In genomic region chr15:90839187-90840071, GRCh38 we compare ENCODE assay signal across 8 cellular contexts. TPM values are rescaled to one million over a fixed set of nuclear protein-coding genes. Genes with fewer than 3 reads are reported as not detected.
DNase-seq lines count a peak whose midpoint lies in the region; ATAC-seq and TF ChIP-seq lines count a peak whose summit lies in the region.

No MANE protein-coding gene starts in this region.

- intact Hi-C loops in IMR-90 (cut with micrococcal nuclease): no loop called here

- H2BK120ac ChIP-seq in IMR-90 (ENCODE audit: low read depth, low read length): no peak overlapping the region

- H3K9me3 ChIP-seq in IMR-90 (ENCODE audit: control insufficient read depth, insufficient read depth, low read length): no peaks in the 10 kb centered on the region
- H3K9me3 ChIP-seq in thoracic aorta: no peaks in the 10 kb centered on the region

- no peak overlapping the region for H2BK20ac ChIP-seq in IMR-90 (ENCODE audit: low read depth, low read length)

- H3K18ac ChIP-seq in IMR-90 (ENCODE audit: low read depth, low read length): no peak overlapping the region

- no peaks in the 10 kb centered on the region for H3K9me3 Mint-ChIP-seq in activated T-cell treated with anti-CD3 and anti-CD28 coated beads, Interleukin-2, amount 50 U/mL, for 72 hours

- H3K4me1 Mint-ChIP-seq in activated T-cell treated with anti-CD3 and anti-CD28 coated beads, Interleukin-2, amount 50 U/mL, for 72 hours (ENCODE audit: low read depth): peaks cover 96% of the 10 kb centered on the region

- ATAC-seq in GM21447 (IDR thresholded peaks at IDR 0.05; ENCODE audit: unreplicated experiment): peak; percentile 80
- no peak for ATAC-seq in IMR-90 (ENCODE audit: low read depth)
- no peak for ATAC-seq in activated T-cell treated with anti-CD3 and anti-CD28 coated beads, Interleukin-2, amount 50 U/mL, for 72 hours (replicated peaks in 1 of 2)
- ATAC-seq in thoracic aorta (ENCODE audit: insufficient number of reproducible peaks, low FRiP score, low read depth): no peak
- no peak for ATAC-seq in HG02938 (IDR thresholded peaks at IDR 0.05; ENCODE audit: unreplicated experiment)

- no peak overlapping the region for H2AFZ ChIP-seq in IMR-90 (replicated peaks; ENCODE audit: low read length, poor library complexity)

- WGBS in IMR-90 (ENCODE audit: extremely low coverage in 2 of 2, insufficient read length in 1 of 2), 2 experiments: 76% methylated on average over 12 of the region's 19 CpGs; no CpG with 5 or more reads in 1 of the 2 experiments

- no peak overlapping the region for H2AK9ac ChIP-seq in IMR-90 (replicated peaks; ENCODE audit: low read depth, low read length, poor library complexity)

- in situ Hi-C loops in GM13976 (cut with MboI; ENCODE audit: low sequenced_read_pairs, unreplicated experiment): no loop called here
- in situ Hi-C loops in IMR-90 (cut with MboI; ENCODE audit: low sequenced_read_pairs): no loop called here

- no peak overlapping the region for H2BK5ac ChIP-seq in IMR-90 (ENCODE audit: low read depth, low read length, poor library complexity, severe bottlenecking)

- peaks cover 2% of the 10 kb centered on the region for H3K4me1 ChIP-seq in IMR-90 (ENCODE audit: control insufficient read depth, insufficient read depth, low read length)
- H3K4me1 ChIP-seq in thoracic aorta (ENCODE audit: control insufficient read depth in 1 of 2, low read depth in 2 of 2): no peaks in the 10 kb centered on the region

- no peaks in the 10 kb centered on the region for H3K27me3 Mint-ChIP-seq in activated T-cell treated with anti-CD3 and anti-CD28 coated beads, Interleukin-2, amount 50 U/mL, for 72 hours (ENCODE audit: low read depth)

- H3K36me3 Mint-ChIP-seq in activated T-cell treated with anti-CD3 and anti-CD28 coated beads, Interleukin-2, amount 50 U/mL, for 72 hours (ENCODE audit: insufficient read depth in 2 of 2): peaks cover 11 to 30% of the 10 kb centered on the region in 2 donors

- TF ChIP-seq POLR2A in IMR-90 (IDR thresholded peaks at IDR 0.05; ENCODE audit: low read depth, low read length): no peak

- H3K27me3 ChIP-seq in IMR-90 (ENCODE audit: control insufficient read depth, insufficient read depth, low read length) (peaks cover 4% of the 10 kb centered on the region), thoracic aorta (replicated peaks; ENCODE audit: insufficient read depth) (no peaks in the 10 kb centered on the region)

- H2BK15ac ChIP-seq in IMR-90 (ENCODE audit: low read depth, low read length): no peak overlapping the region

- H4K91ac ChIP-seq in IMR-90 (ENCODE audit: insufficient read depth, low read depth, low read length): no peak overlapping the region

- no peak overlapping the region for H3K4ac ChIP-seq in IMR-90 (ENCODE audit: low read depth, low read length)

- dilution Hi-C loops in IMR-90 (cut with HindIII; ENCODE audit: low sequenced_read_pairs, unreplicated experiment): no loop called here

- peak overlapping the region; percentile 78 for H3K27ac Mint-ChIP-seq in activated T-cell treated with anti-CD3 and anti-CD28 coated beads, Interleukin-2, amount 50 U/mL, for 72 hours

- no peaks in the 10 kb centered on the region; the same call in 1 of the 2 replicates for H4K20me1 ChIP-seq in IMR-90 (ENCODE audit: insufficient read depth, low read length)

- H3K79me1 ChIP-seq in IMR-90 (ENCODE audit: low read depth in 1 of 2, low read length in 2 of 2): no peaks in the 10 kb centered on the region

- H3K27ac ChIP-seq in IMR-90 (ENCODE audit: insufficient read depth, low read length) (no peak overlapping the region), thoracic aorta (no peak overlapping the region)

- H3K4me3 Mint-ChIP-seq in activated T-cell treated with anti-CD3 and anti-CD28 coated beads, Interleukin-2, amount 50 U/mL, for 72 hours: peak overlapping the region; percentile 80 to 81

- H3K9me1 ChIP-seq in IMR-90 (ENCODE audit: insufficient read depth, low read length): no peaks in the 10 kb centered on the region

- DNase-seq in GM13976 (ENCODE audit: low spot score) (peak; percentile 74), IMR-90 (peak; percentile 14), inferior parietal cortex (ENCODE audit: extremely low spot score) (peak; percentile 38), thoracic aorta (ENCODE audit: low spot score) (no peak)
- no peak for DNase-seq in activated T-cell treated with anti-CD3 and anti-CD28 coated beads, Interleukin-2, amount 50 U/mL, for 72 hours
- DNase-seq in central memory CD4-positive, alpha-beta T cell: no peak

- TF ChIP-seq CTCF in GM13976 (IDR thresholded peaks at IDR 0.05; ENCODE audit: borderline replicate concordance, control extremely low read depth, extremely low read depth, insufficient read depth, missing control alignments) (no peak), IMR-90 (conservative IDR thresholded peaks at IDR 0.05; ENCODE audit: low read depth, low read length) (no peak), thoracic aorta (IDR thresholded peaks at IDR 0.05) (no peak)

- BruUV-seq in IMR-90 (replicated peaks; lab: Mats Ljungman, UMichigan): no TSS peak

- CTCF ChIA-PET in IMR-90 (lab: Yijun Ruan, JAX): no interaction called here

- no peak overlapping the region for H4K5ac ChIP-seq in IMR-90 (ENCODE audit: low read depth, low read length)

- H4K8ac ChIP-seq in IMR-90 (ENCODE audit: low read depth in 2 of 2, low read length in 2 of 2): no peak overlapping the region

- POLR2A ChIA-PET in IMR-90 (lab: Charles Lee; ENCODE audit: unreplicated experiment): interaction anchor here (0.5 to 0.6 kb wide), 2 partner anchors 29 to 45 kb away, joined by 3 to 8 read pairs; partner anchors contain the start of gene FES

- H3K36me3 ChIP-seq in IMR-90 (ENCODE audit: control insufficient read depth, insufficient read depth, low read length): no peaks in the 10 kb centered on the region
- H3K36me3 ChIP-seq in thoracic aorta: no peaks in the 10 kb centered on the region

- H3K4me3 ChIP-seq in IMR-90 (ENCODE audit: insufficient read depth, low read depth, low read length): no peak overlapping the region
- peak overlapping the region; percentile 27 for H3K4me3 ChIP-seq in thoracic aorta

- H3K56ac ChIP-seq in IMR-90 (ENCODE audit: extremely low read depth, insufficient read depth, low read length): no peak overlapping the region

- no peak overlapping the region for H3K23ac ChIP-seq in IMR-90 (ENCODE audit: low read depth, low read length)

- no peak overlapping the region for H3K9ac ChIP-seq in IMR-90 (ENCODE audit: low read depth, low read length)

- H3K14ac ChIP-seq in IMR-90 (replicated peaks; ENCODE audit: low read depth, low read length): no peak overlapping the region

- TF ChIP-seq RAD21 in IMR-90 (IDR thresholded peaks at IDR 0.05; ENCODE audit: low read length): no peak

- no peak overlapping the region for H3K4me2 ChIP-seq in IMR-90 (ENCODE audit: low read depth, low read length)

- H2AK5ac ChIP-seq in IMR-90 (ENCODE audit: low read depth, low read length): no peak overlapping the region

TF ChIP-seq in IMR-90, 13 proteins besides CTCF, POLR2A, EP300 and RAD21:
- TF ChIP-seq ELK1 (IDR thresholded peaks at IDR 0.05; ENCODE audit: borderline replicate concordance, low read depth, low read length) (no peak), RFX5 (IDR thresholded peaks at IDR 0.05; ENCODE audit: low read depth, low read length) (no peak), RCOR1 (IDR thresholded peaks at IDR 0.05; ENCODE audit: insufficient replicate concordance, low read length) (no peak), MXI1 (IDR thresholded peaks at IDR 0.05; ENCODE audit: borderline replicate concordance, low read depth, low read length) (no peak), CEBPB (IDR thresholded peaks at IDR 0.05; ENCODE audit: low read depth, low read length) (no peak), NFE2L2 (IDR thresholded peaks at IDR 0.05; ENCODE audit: low read depth, low read length) (no peak), FOS (IDR thresholded peaks at IDR 0.05; ENCODE audit: low read depth, low read length) (no peak), MAZ (IDR thresholded peaks at IDR 0.05; ENCODE audit: borderline replicate concordance, low read depth, low read length) (no peak), USF2 (IDR thresholded peaks at IDR 0.05; ENCODE audit: low read depth, low read length) (no peak), CHD1 (IDR thresholded peaks at IDR 0.05; ENCODE audit: low read depth, low read length) (no peak), BHLHE40 (IDR thresholded peaks at IDR 0.05; ENCODE audit: low read depth, low read length) (no peak), SMC3 (IDR thresholded peaks at IDR 0.05; ENCODE audit: low read depth, low read length) (no peak), MAFK (IDR thresholded peaks at IDR 0.05; ENCODE audit: low read depth, low read length) (no peak)

RNA-seq across cellular contexts. Expression of gene FURIN, which starts 29.0 kb away (rescaled TPM):
- total RNA-seq in IMR-90 (2012; rRNA removed) (30.8 and 34.8 TPM in 2 replicates), thoracic aorta (10 to 100 TPM; 78.4 to 89.7 TPM)
- 54.3 and 59.5 TPM in 2 replicates for polyA plus RNA-seq in IMR-90 (2012; rRNA removed)
- polyA plus RNA-seq in IMR-90 (2012; cell fraction: cytosol; rRNA removed): 63.9 and 93.8 TPM in 2 replicates
- 31.1 and 62.0 TPM in 2 replicates for polyA plus RNA-seq in IMR-90 (2012; cell fraction: nucleus; rRNA removed; ENCODE audit: low replicate concordance)
- total RNA-seq in activated T-cell treated with anti-CD3 and anti-CD28 coated beads, Interleukin-2, amount 50 U/mL, for 72 hours: 100 to 1,000 TPM; 604 to 721 TPM

RNA-seq across cellular contexts. Expression of gene FES, which starts 44.9 kb away (rescaled TPM):
- total RNA-seq in IMR-90 (2012; rRNA removed) (9.7 and 11.7 TPM in 2 replicates), thoracic aorta (10 to 100 TPM; 54.2 to 86.3 TPM)
- 10.5 and 12.5 TPM in 2 replicates for polyA plus RNA-seq in IMR-90 (2012; rRNA removed)
- 7.8 and 7.9 TPM in 2 replicates for polyA plus RNA-seq in IMR-90 (2012; cell fraction: cytosol; rRNA removed)
- 61.9 and 147 TPM in 2 replicates for polyA plus RNA-seq in IMR-90 (2012; cell fraction: nucleus; rRNA removed; ENCODE audit: low replicate concordance)
- total RNA-seq in activated T-cell treated with anti-CD3 and anti-CD28 coated beads, Interleukin-2, amount 50 U/mL, for 72 hours: 10 to 100 TPM; 68.3 to 81.5 TPM

Comparison
In these comparisons a context has a peak if more than half of its experiments do, and no peak if none do; other contexts are left out.
1. DNase-seq: peak in GM13976 (single experiment), IMR-90 (single experiment) and inferior parietal cortex (single experiment); none in activated T-cell treated with anti-CD3 and anti-CD28 coated beads, Interleukin-2, amount 50 U/mL, for 72 hours (0 of 2), thoracic aorta (single experiment) and central memory CD4-positive, alpha-beta T cell (single experiment).
2. RNA of gene FURIN, which starts 29.0 kb away (total RNA-seq): 604 to 721 TPM in activated T-cell treated with anti-CD3 and anti-CD28 coated beads, Interleukin-2, amount 50 U/mL, for 72 hours; 78.4 to 89.7 TPM in thoracic aorta and 30.8 to 34.8 TPM in IMR-90; every median in the first group is over 4 times any median in the second.